Comparison of ENCODE assay signal across 9 cellular contexts in the genomic region with DNA sequence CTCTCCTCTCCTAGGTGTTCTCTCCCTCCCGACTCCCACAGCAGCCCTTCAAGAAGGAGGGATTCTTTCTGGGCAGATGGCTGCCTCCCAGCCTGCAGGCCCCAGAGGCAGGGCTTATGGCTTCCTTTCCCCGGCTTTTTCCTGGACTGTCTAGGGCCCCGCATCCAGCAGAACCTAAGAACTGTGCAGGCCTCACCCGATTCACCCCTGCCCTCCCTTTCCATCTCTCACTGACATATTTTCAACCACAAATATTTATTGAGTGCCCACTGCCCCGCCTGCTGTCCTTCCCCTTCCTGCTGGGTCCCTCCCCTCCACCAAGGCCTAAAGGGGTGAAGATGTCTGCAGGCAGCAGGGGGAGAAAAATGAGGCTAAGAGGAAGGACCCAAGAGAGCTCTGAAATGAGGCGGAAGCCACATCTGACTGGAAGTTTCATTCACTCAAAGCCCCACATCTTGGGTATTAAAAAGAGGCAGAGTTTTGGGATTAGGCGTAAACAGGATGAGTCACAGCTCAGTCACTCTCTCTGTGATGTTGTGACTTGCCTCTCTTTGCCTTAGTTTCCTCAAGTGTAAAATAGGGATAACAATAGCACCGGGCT. TPM values are rescaled to one million over a fixed set of nuclear protein-coding genes. Genes with fewer than 3 reads are reported as not detected.
DNase-seq lines count a peak whose midpoint lies in the region; ATAC-seq and TF ChIP-seq lines count a peak whose summit lies in the region.
"Had no signal": no experiment of that assay in that cellular context is flagged by ENCODE, and none has a peak within 500 bp of the region (broad histone marks: within the 10 kb centered on the region; RNA-seq: fewer than 3 reads in every experiment).

No MANE protein-coding gene starts in this region.

- H3K4me1 ChIP-seq in neural progenitor cell, result peaks cover 70% of the 10 kb centered on the region

- peak overlapping the region; percentile 72 for H3K4me2 ChIP-seq in neural progenitor cell

- H3K79me2 ChIP-seq in neural progenitor cell (ENCODE audit: low read depth), result peaks cover 10% of the 10 kb centered on the region

- no peak overlapping the region for H3K4me3 ChIP-seq in neural progenitor cell

- H3K27ac Mint-ChIP-seq in neural progenitor cell, result peak overlapping the region; percentile 91

- no peak overlapping the region for H3K9ac ChIP-seq in neural progenitor cell

- peak overlapping the region; percentile 48 for H3K4me3 Mint-ChIP-seq in neural progenitor cell
- H3K4me3 Mint-ChIP-seq: naive B cell had no signal

- H3K4me1 Mint-ChIP-seq in neural progenitor cell, result peaks cover 68% of the 10 kb centered on the region

- DNase-seq in AG09319 (ENCODE audit: extremely low read depth, low read depth), result peak; percentile 44
- DNase-seq in HCEC 1CT, result peak; percentile 94
- DNase-seq in NOMO-1 treated with DMSO at 0.1 percent for 48 hours (lab: John Stamatoyannopoulos, UW; ENCODE audit: unreplicated experiment), result peak; percentile 57
- peak; percentile 39 for DNase-seq in dermis blood vessel endothelial cell
- DNase-seq in neural progenitor cell (ENCODE audit: low spot score), result peak; percentile 35
- DNase-seq in NCI-H1694 (lab: John Stamatoyannopoulos, UW), result no peak
- no peak for DNase-seq in stimulated activated CD4-positive, alpha-beta T cell treated with anti-CD3 and anti-CD28 coated beads, Interleukin-15, amount 100 ng/mL, for 24 hours
- DNase-seq: naive B cell had no signal

- H3K36me3 ChIP-seq in neural progenitor cell, result no peaks in the 10 kb centered on the region

- no peak; the same call in 1 of the 2 replicates for TF ChIP-seq CTCF in AG09319 (IDR thresholded peaks at IDR 0.05; ENCODE audit: low read depth, low read length)
- no peak for TF ChIP-seq CTCF in neural progenitor cell (IDR thresholded peaks at IDR 0.05)

- H3K27me3 ChIP-seq in neural progenitor cell, result peaks cover 23% of the 10 kb centered on the region

- peaks cover 25% of the 10 kb centered on the region for H3K27me3 Mint-ChIP-seq in neural progenitor cell (ENCODE audit: insufficient read depth, low read depth)

- H3F3A ChIP-seq in neural progenitor cell (ENCODE audit: low read depth), result peaks cover 61% of the 10 kb centered on the region

- no peaks in the 10 kb centered on the region for H3K9me3 ChIP-seq in neural progenitor cell (ENCODE audit: low read depth)

- no peaks in the 10 kb centered on the region for H3K9me3 Mint-ChIP-seq in neural progenitor cell

- H2AFZ ChIP-seq in neural progenitor cell (replicated peaks), result no peak overlapping the region

- no peaks in the 10 kb centered on the region for H4K20me1 ChIP-seq in neural progenitor cell (ENCODE audit: low read depth)

- no peak overlapping the region for H3K27ac ChIP-seq in neural progenitor cell

- no peak for ATAC-seq in GM18519 (IDR thresholded peaks at IDR 0.05; ENCODE audit: low FRiP score, unreplicated experiment)

- no peaks in the 10 kb centered on the region for H3K36me3 Mint-ChIP-seq in neural progenitor cell

RNA-seq across cellular contexts. Expression of gene SCNN1A, which starts 2.9 kb away (rescaled TPM):
- total RNA-seq in dermis blood vessel endothelial cell (1.5 and 7.1 TPM in 2 replicates), neural progenitor cell (ENCODE audit: low replicate concordance) (1.2 and 5.0 TPM in 2 replicates)

RNA-seq across cellular contexts. Expression of gene LTBR, which starts 11.5 kb away (rescaled TPM):
- total RNA-seq in dermis blood vessel endothelial cell (46.4 and 74.0 TPM in 2 replicates), neural progenitor cell (ENCODE audit: low replicate concordance) (0.25 TPM in 1 of 2 replicates, not detected in the other)

RNA-seq across cellular contexts. Expression of gene TNFRSF1A, which starts 30.6 kb away (rescaled TPM):
- 58.9 and 67.6 TPM in 2 replicates for total RNA-seq in dermis blood vessel endothelial cell
- total RNA-seq in neural progenitor cell (ENCODE audit: low replicate concordance), result 21.8 and 24.7 TPM in 2 replicates

Comparison
In these comparisons a context has a peak if more than half of its experiments do, and no peak if none do; other contexts are left out.
1. DNase-seq: peak in AG09319 (single experiment), HCEC 1CT (single experiment), NOMO-1 treated with DMSO at 0.1 percent for 48 hours (single experiment), dermis blood vessel endothelial cell (single experiment) and neural progenitor cell (single experiment); none in NCI-H1694 (single experiment) and stimulated activated CD4-positive, alpha-beta T cell treated with anti-CD3 and anti-CD28 coated beads, Interleukin-15, amount 100 ng/mL, for 24 hours (single experiment).
2. RNA of gene LTBR, which starts 11.5 kb away (total RNA-seq): 46.4 to 74.0 TPM in dermis blood vessel endothelial cell; 0.25 TPM in neural progenitor cell; every median in the first group is over 10 times any median in the second.